Comparison of ENCODE assay signal across 17 cellular contexts in genomic region chr12:53399896-53400295, GRCh38. TPM values are rescaled to one million over a fixed set of nuclear protein-coding genes. Genes with fewer than 3 reads are reported as not detected.
DNase-seq lines count a peak whose midpoint lies in the region; ATAC-seq and TF ChIP-seq lines count a peak whose summit lies in the region.
"Had no signal": no experiment of that assay in that cellular context is flagged by ENCODE, and none has a peak within 500 bp of the region (broad histone marks: within the 10 kb centered on the region; RNA-seq: fewer than 3 reads in every experiment).

No MANE protein-coding gene starts in this region.

- H3K27ac Mint-ChIP-seq in MCF 10A (ENCODE audit: low read depth, unreplicated experiment) = peak overlapping the region; percentile 31
- H3K27ac Mint-ChIP-seq in central memory CD8-positive, alpha-beta T cell (ENCODE audit: low read depth) = peak overlapping the region; percentile 61
- H3K27ac Mint-ChIP-seq in osteocyte (ENCODE audit: unreplicated experiment) = no peak overlapping the region

- intact Hi-C loops in MCF 10A (cut with micrococcal nuclease) = no loop called here
- intact Hi-C loops in breast epithelium (cut with DNase I; ENCODE audit: low total_unique reads) = no loop called here
- intact Hi-C loops in spleen (cut with DNase I; ENCODE audit: low total_unique reads) = no loop called here

- in situ Hi-C loops in brain microvascular endothelial cell (cut with HindIII; ENCODE audit: low pct_ligation_motif_present, low sequenced_read_pairs) = no loop called here

- no peak overlapping the region for H3K27ac ChIP-seq in breast epithelium
- H3K27ac ChIP-seq in spleen = no peak overlapping the region
- H3K27ac ChIP-seq in brain microvascular endothelial cell = no peak overlapping the region
- H3K27ac ChIP-seq: BLaER1, HL-60 had no signal

- no peaks in the 10 kb centered on the region for H3K9me3 Mint-ChIP-seq in MCF 10A (ENCODE audit: unreplicated experiment)
- H3K9me3 Mint-ChIP-seq in central memory CD8-positive, alpha-beta T cell = no peaks in the 10 kb centered on the region
- no peaks in the 10 kb centered on the region for H3K9me3 Mint-ChIP-seq in osteocyte (ENCODE audit: unreplicated experiment)
- H3K9me3 Mint-ChIP-seq: CD4-positive, CD25-positive, alpha-beta regulatory T cell had no signal

- no peak for TF ChIP-seq POLR2A in breast epithelium (IDR thresholded peaks at IDR 0.05)
- no peak for TF ChIP-seq POLR2A in spleen (IDR thresholded peaks at IDR 0.05)

- H3K27me3 Mint-ChIP-seq in MCF 10A (ENCODE audit: insufficient read depth, unreplicated experiment) (no peaks in the 10 kb centered on the region), osteocyte (ENCODE audit: unreplicated experiment) (no peaks in the 10 kb centered on the region)
- H3K27me3 Mint-ChIP-seq in central memory CD8-positive, alpha-beta T cell = no peaks in the 10 kb centered on the region
- H3K27me3 Mint-ChIP-seq: CD4-positive, CD25-positive, alpha-beta regulatory T cell had no signal

- TF ChIP-seq CTCF in MCF 10A (IDR thresholded peaks at IDR 0.05; ENCODE audit: unreplicated experiment) = no peak
- TF ChIP-seq CTCF in breast epithelium (IDR thresholded peaks at IDR 0.05) = no peak
- no peak for TF ChIP-seq CTCF in osteocyte (IDR thresholded peaks at IDR 0.05)
- no peak for TF ChIP-seq CTCF in spleen (IDR thresholded peaks at IDR 0.05 in 8 of 11, conservative IDR thresholded peaks at IDR 0.05 in 3 of 11)
- TF ChIP-seq CTCF in brain microvascular endothelial cell (IDR thresholded peaks at IDR 0.05; ENCODE audit: low read depth, low read length, missing control alignments) = no peak

- H3K4me1 Mint-ChIP-seq in MCF 10A (ENCODE audit: insufficient read depth, unreplicated experiment) (peaks cover 6% of the 10 kb centered on the region), osteocyte (ENCODE audit: unreplicated experiment) (peaks cover 1% of the 10 kb centered on the region)
- H3K4me1 Mint-ChIP-seq in central memory CD8-positive, alpha-beta T cell = peaks cover 13% of the 10 kb centered on the region

- H3K36me3 Mint-ChIP-seq in MCF 10A (ENCODE audit: insufficient read depth, unreplicated experiment) (peaks cover 61% of the 10 kb centered on the region), osteocyte (ENCODE audit: unreplicated experiment) (peaks cover 7% of the 10 kb centered on the region)
- peaks cover 33% of the 10 kb centered on the region for H3K36me3 Mint-ChIP-seq in central memory CD8-positive, alpha-beta T cell (ENCODE audit: insufficient read depth)

- H3K4me3 ChIP-seq in breast epithelium (no peak overlapping the region), spleen (no peak overlapping the region), brain microvascular endothelial cell (ENCODE audit: low read depth, low read length) (no peak overlapping the region)
- H3K4me3 ChIP-seq: BLaER1 had no signal

- no peak for ATAC-seq in central memory CD8-positive, alpha-beta T cell (replicated peaks; ENCODE audit: extremely low read depth, poor library complexity, severe bottlenecking)

- H3K27me3 ChIP-seq in breast epithelium (no peaks in the 10 kb centered on the region), spleen (replicated peaks in 1 of 7) (no peaks in the 10 kb centered on the region), brain microvascular endothelial cell (replicated peaks) (no peaks in the 10 kb centered on the region)
- H3K27me3 ChIP-seq: BLaER1 had no signal

- WGBS in spleen, 5 donors = 94 to 99% (median 94%) methylated on average over 7 of the region's 7 CpGs

- H3K4me1 ChIP-seq in breast epithelium (no peaks in the 10 kb centered on the region), spleen (peaks cover 0 to 50% (median 20%) of the 10 kb centered on the region in 6 donors)
- H3K4me1 ChIP-seq: BLaER1 had no signal

- DNase-seq in MCF 10A (ENCODE audit: unreplicated experiment) = peak; percentile 54
- DNase-seq in breast epithelium (ENCODE audit: low spot score in 2 of 2) = no peak
- no peak for DNase-seq in central memory CD8-positive, alpha-beta T cell (ENCODE audit: low spot score in 2 of 2)
- DNase-seq in osteocyte (ENCODE audit: extremely low spot score, unreplicated experiment) = peak; percentile 46
- DNase-seq in spleen = peak; percentile 12
- no peak for DNase-seq in C1 segment of cervical spinal cord (lab: John Stamatoyannopoulos, UW)
- no peak for DNase-seq in NCI-H526 treated with DMSO at 0.1 percent for 48 hours (lab: John Stamatoyannopoulos, UW)
- no peak for DNase-seq in brain microvascular endothelial cell
- DNase-seq: 8988T; AML-193; CD4-positive, CD25-positive, alpha-beta regulatory T cell; DMS53; GF-D8; HCEC 1CT had no signal

- POLR2A ChIA-PET in MCF 10A (lab: Yijun Ruan, JAX) = interaction anchor here (0.5 to 1.3 kb wide), 3 partner anchors 10 to 101 kb away, joined by 3 to 4 read pairs (median 3); partner anchors contain the start of gene TARBP2

- no peak overlapping the region for H3K4me3 Mint-ChIP-seq in MCF 10A (ENCODE audit: unreplicated experiment)
- H3K4me3 Mint-ChIP-seq in central memory CD8-positive, alpha-beta T cell = no peak overlapping the region
- H3K4me3 Mint-ChIP-seq in osteocyte (ENCODE audit: unreplicated experiment) = no peak overlapping the region
- H3K4me3 Mint-ChIP-seq: CD4-positive, CD25-positive, alpha-beta regulatory T cell had no signal

- CTCF ChIA-PET in MCF 10A (lab: Yijun Ruan, JAX) = interaction anchor here (0.6 to 1.0 kb wide), 3 partner anchors 45 to 329 kb away, joined by 3 to 5 read pairs (median 3); no protein-coding TSS in a partner anchor

- BruUV-seq in MCF 10A (replicated peaks; lab: Mats Ljungman, UMichigan) = no TSS peak

- H3K36me3 ChIP-seq in breast epithelium (no peaks in the 10 kb centered on the region), spleen (peaks cover 0 to 98% (median 33%) of the 10 kb centered on the region in 6 donors), brain microvascular endothelial cell (replicated peaks) (peaks cover 2% of the 10 kb centered on the region)

- H3K9me3 ChIP-seq in breast epithelium = no peaks in the 10 kb centered on the region
- H3K9me3 ChIP-seq in spleen = no peaks in the 10 kb centered on the region

RNA-seq across cellular contexts. Expression of gene SP1, which starts 19.9 kb away (rescaled TPM):
- total RNA-seq in MCF 10A (2022) (72.9 and 76.6 TPM in 2 replicates), breast epithelium (100 to 1,000 TPM in 1 of 3 donors, 10 to 100 TPM in 2; 84.6 to 111 (median 91.4) TPM), osteocyte (77.0 and 83.3 TPM in 2 replicates), spleen (10 to 100 TPM; 75.6 to 92.8 (median 86.1) TPM)
- 10 to 100 TPM in 1 of 3 donors, 1 to 10 TPM in 2; 9.1 to 13.6 (median 9.9) TPM for polyA plus RNA-seq in spleen

RNA-seq across cellular contexts. Expression of gene AMHR2, which starts 23.8 kb away (rescaled TPM):
- total RNA-seq in MCF 10A (2022) (not detected in 2 replicates), breast epithelium (under 1 TPM in 1 of 3 donors, not detected in 2; 0.15 TPM), osteocyte (not detected in 2 replicates), spleen (10 to 100 TPM in 3 of 7 donors, 1 to 10 TPM in 4; 3.7 to 20.6 (median 8.8) TPM)
- polyA plus RNA-seq in spleen = 1 to 10 TPM; 1.2 to 7.4 (median 1.7) TPM
- total RNA-seq: CD4-positive, CD25-positive, alpha-beta regulatory T cell; H4 had no signal
- polyA plus RNA-seq: CD4-positive, CD25-positive, alpha-beta regulatory T cell had no signal

RNA-seq across cellular contexts. Expression of gene PRR13, which starts 41.6 kb away (rescaled TPM):
- total RNA-seq in MCF 10A (2022) (147 and 173 TPM in 2 replicates), breast epithelium (10 to 100 TPM; 57.1 to 65.1 (median 61.0) TPM), osteocyte (102 and 105 TPM in 2 replicates), spleen (100 to 1,000 TPM; 127 to 230 (median 197) TPM)
- 100 to 1,000 TPM; 217 to 262 (median 223) TPM for polyA plus RNA-seq in spleen

RNA-seq across cellular contexts. Expression of gene PCBP2, which starts 52.0 kb away (rescaled TPM):
- total RNA-seq in MCF 10A (2022) (994 and 1,037 TPM in 2 replicates), breast epithelium (100 to 1,000 TPM; 512 to 722 (median 529) TPM), osteocyte (984 and 1,015 TPM in 2 replicates), spleen (100 to 1,000 TPM; 547 to 779 (median 652) TPM)
- 100 to 1,000 TPM; 449 to 459 (median 459) TPM for polyA plus RNA-seq in spleen

Comparison
In these comparisons a context has a peak if more than half of its experiments do, and no peak if none do; other contexts are left out.
1. DNase-seq: peak in MCF 10A (single experiment), osteocyte (single experiment) and spleen (single experiment); none in breast epithelium (0 of 2), central memory CD8-positive, alpha-beta T cell (0 of 2), C1 segment of cervical spinal cord (0 of 14), NCI-H526 treated with DMSO at 0.1 percent for 48 hours (single experiment) and brain microvascular endothelial cell (single experiment).